19 cellular contexts compared by ENCODE assay signal in genomic region chr14:99028041-99028440, GRCh38.
"Had no signal": no experiment of that assay in that cellular context is flagged by ENCODE, and none has a peak within 500 bp of the region (broad histone marks: within the 10 kb centered on the region; RNA-seq: fewer than 3 reads in every experiment).

No MANE protein-coding gene starts in this region.

- H3K4me3 ChIP-seq: MG63 had no signal

- H3K9me3 ChIP-seq: MG63, SK-N-SH had no signal

- H3K27me3 ChIP-seq: MG63 had no signal

- ATAC-seq: HepG2 had no signal

- DNase-seq: IMR-90, Karpas-422, KG1, MG63, NCI-H1092 treated with DMSO at 0.1 percent for 48 hours, NCI-H1436, NCI-H187, NCI-H2029, NCI-H2081 treated with DMSO at 0.1 percent for 48 hours, NCI-H2171 treated with DMSO at 0.1 percent for 48 hours, NCI-H345, NCI-H446 treated with DMSO at 0.1 percent for 48 hours, NCI-H524, NCI-H69, NCI-H774, RPMI8226, SHP77, SK-N-SH had no signal

- H3K36me3 ChIP-seq: MG63 had no signal
